ENCODE assay signal across 11 cellular contexts in the genomic region with DNA sequence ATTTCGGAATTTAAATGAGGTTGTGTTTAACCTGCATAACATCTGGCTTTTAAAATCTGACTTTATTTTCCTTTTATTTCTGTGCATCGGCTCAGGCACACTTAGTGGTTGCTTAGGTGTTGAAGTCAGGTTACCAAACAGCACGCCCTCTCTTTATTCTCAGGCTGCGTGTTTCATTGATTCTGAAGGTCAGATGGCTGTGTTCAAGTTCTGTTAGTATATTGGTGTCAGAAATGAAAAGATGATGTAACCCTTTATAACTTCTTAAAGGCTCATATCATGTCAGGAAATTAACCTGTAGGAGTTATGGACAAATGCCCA.
DNase-seq lines count a peak whose midpoint lies in the region; ATAC-seq, FAIRE-seq and TF ChIP-seq lines count a peak whose summit lies in the region.
"Had no signal": no experiment of that assay in that cellular context is flagged by ENCODE, and none has a peak within 500 bp of the region (broad histone marks: within the 10 kb centered on the region; RNA-seq: fewer than 3 reads in every experiment).

No MANE protein-coding gene starts in this region.

- no peaks in the 10 kb centered on the region for H3K36me3 ChIP-seq in colonic mucosa
- H3K36me3 ChIP-seq in thymus (ENCODE audit: control insufficient read depth, insufficient read depth): peaks cover 5% of the 10 kb centered on the region
- no peaks in the 10 kb centered on the region for H3K36me3 ChIP-seq in mesenchymal stem cell (ENCODE audit: control insufficient read depth in 1 of 2, insufficient read depth in 2 of 2, low read depth in 1 of 2, low read length in 2 of 2)

- H3K27me3 Mint-ChIP-seq in activated naive CD4-positive, alpha-beta T cell treated with anti-CD3 and anti-CD28 coated beads, Interleukin-2, amount 10 ng/mL, durations not matched to agents 7 days and 5 days: no peaks in the 10 kb centered on the region

- intact Hi-C loops in colonic mucosa (cut with DNase I): no loop called here

- H4K8ac ChIP-seq in mesenchymal stem cell (ENCODE audit: low read length): no peak overlapping the region

- H2BK5ac ChIP-seq in mesenchymal stem cell (ENCODE audit: low read depth, low read length, poor library complexity, severe bottlenecking): no peak overlapping the region

- no peak overlapping the region for H2BK15ac ChIP-seq in mesenchymal stem cell (ENCODE audit: low read depth, poor library complexity, severe bottlenecking)

- 12% methylated on average over 4 of the region's 4 CpGs for WGBS in thymus
- 91% methylated on average over 4 of the region's 4 CpGs for WGBS in mesenchymal stem cell

- ATAC-seq in HG03097 (IDR thresholded peaks at IDR 0.05; ENCODE audit: low FRiP score, unreplicated experiment): peak; percentile 18
- ATAC-seq: Panc1 had no signal

- no peak overlapping the region for H3K18ac ChIP-seq in mesenchymal stem cell (ENCODE audit: low read depth in 1 of 2, low read length in 2 of 2)

- H3K4me1 ChIP-seq in colonic mucosa: no peaks in the 10 kb centered on the region
- peaks cover 46% of the 10 kb centered on the region for H3K4me1 ChIP-seq in thymus (ENCODE audit: control insufficient read depth, insufficient read depth, low read length)
- no peaks in the 10 kb centered on the region for H3K4me1 ChIP-seq in mesenchymal stem cell (ENCODE audit: control insufficient read depth, insufficient read depth, low read depth, low read length)
- H3K4me1 ChIP-seq: Caco-2 had no signal

- no peak overlapping the region for H3K4me2 ChIP-seq in mesenchymal stem cell (ENCODE audit: low read length, poor library complexity, severe bottlenecking)

- FAIRE-seq in H54 (lab: Jason Lieb, UNC): no peak
- FAIRE-seq: islet of Langerhans had no signal

- no peak overlapping the region for H2BK120ac ChIP-seq in mesenchymal stem cell (ENCODE audit: low read depth, low read length)

- no peak overlapping the region for H2AFZ ChIP-seq in mesenchymal stem cell (ENCODE audit: low read depth, low read length)

- no peak overlapping the region for H3K4ac ChIP-seq in mesenchymal stem cell (ENCODE audit: low read depth in 1 of 2, low read length in 2 of 2)

- H3K27ac Mint-ChIP-seq in activated naive CD4-positive, alpha-beta T cell treated with anti-CD3 and anti-CD28 coated beads, Interleukin-2, amount 10 ng/mL, durations not matched to agents 7 days and 5 days: peak overlapping the region; percentile 98

- H3K9me3 ChIP-seq in colonic mucosa: no peaks in the 10 kb centered on the region
- peaks cover 1% of the 10 kb centered on the region for H3K9me3 ChIP-seq in thymus (ENCODE audit: control insufficient read depth)
- no peaks in the 10 kb centered on the region for H3K9me3 ChIP-seq in mesenchymal stem cell (ENCODE audit: control insufficient read depth, low read length)
- H3K9me3 ChIP-seq: Caco-2 had no signal

- H3K9ac ChIP-seq in colonic mucosa (ENCODE audit: low read depth in 2 of 2, low read length in 2 of 2): no peak overlapping the region
- H3K9ac ChIP-seq in mesenchymal stem cell (ENCODE audit: low read length): no peak overlapping the region

- H3K4me3 ChIP-seq in colonic mucosa (peak overlapping the region; percentile 20), thymus (ENCODE audit: low read length) (peak overlapping the region; percentile 57), mesenchymal stem cell (ENCODE audit: insufficient read depth in 1 of 2, low read depth in 1 of 2, low read length in 2 of 2) (no peak overlapping the region)

- H3K23ac ChIP-seq in mesenchymal stem cell (ENCODE audit: low read length in 2 of 2): no peak overlapping the region

- DNase-seq in activated naive CD4-positive, alpha-beta T cell treated with anti-CD3 and anti-CD28 coated beads, Interleukin-2, amount 10 ng/mL, durations not matched to agents 7 days and 5 days: no peak
- no peak for DNase-seq in activated naive CD4-positive, alpha-beta T cell treated with anti-CD3 and anti-CD28 coated beads, Interleukin-2, amount 50 U/mL, for 16 hours
- DNase-seq in colonic mucosa (no peak), H54 (ENCODE audit: insufficient read length, low spot score) (no peak), NCI-H128 (lab: John Stamatoyannopoulos, UW; ENCODE audit: unreplicated experiment) (no peak), mesenchymal stem cell (no peak)
- DNase-seq: Caco-2 had no signal

- H3K4me3 Mint-ChIP-seq in activated naive CD4-positive, alpha-beta T cell treated with anti-CD3 and anti-CD28 coated beads, Interleukin-2, amount 10 ng/mL, durations not matched to agents 7 days and 5 days: peak overlapping the region; percentile 99

- peaks cover 26% of the 10 kb centered on the region for H3K9me3 Mint-ChIP-seq in activated naive CD4-positive, alpha-beta T cell treated with anti-CD3 and anti-CD28 coated beads, Interleukin-2, amount 10 ng/mL, durations not matched to agents 7 days and 5 days

- H3K4me1 Mint-ChIP-seq in activated naive CD4-positive, alpha-beta T cell treated with anti-CD3 and anti-CD28 coated beads, Interleukin-2, amount 10 ng/mL, durations not matched to agents 7 days and 5 days: peaks cover 77% of the 10 kb centered on the region

- no peaks in the 10 kb centered on the region for H3K79me1 ChIP-seq in mesenchymal stem cell (replicated peaks; ENCODE audit: low read length, poor library complexity, severe bottlenecking)

- H3K27ac ChIP-seq in colonic mucosa: peak overlapping the region; percentile 19
- peak overlapping the region; percentile 82 for H3K27ac ChIP-seq in thymus (ENCODE audit: low read depth)
- H3K27ac ChIP-seq in mesenchymal stem cell (ENCODE audit: low read length, poor library complexity, severe bottlenecking): no peak overlapping the region

- H3K14ac ChIP-seq in mesenchymal stem cell (ENCODE audit: low read length in 2 of 2): no peak overlapping the region

- no peak for TF ChIP-seq POLR2A in H54 (IDR thresholded peaks at IDR 0.05; ENCODE audit: low read depth, low read length)

- H4K91ac ChIP-seq in mesenchymal stem cell (ENCODE audit: low read length): no peak overlapping the region

- no peak overlapping the region for H2BK12ac ChIP-seq in mesenchymal stem cell (ENCODE audit: low read length in 2 of 2)

- H3K36me3 Mint-ChIP-seq in activated naive CD4-positive, alpha-beta T cell treated with anti-CD3 and anti-CD28 coated beads, Interleukin-2, amount 10 ng/mL, durations not matched to agents 7 days and 5 days: peaks cover 51% of the 10 kb centered on the region

- TF ChIP-seq CTCF in colonic mucosa (IDR thresholded peaks at IDR 0.05): no peak

- H3K27me3 ChIP-seq in colonic mucosa (no peaks in the 10 kb centered on the region), thymus (ENCODE audit: control insufficient read depth, insufficient read depth) (no peaks in the 10 kb centered on the region), mesenchymal stem cell (ENCODE audit: control insufficient read depth in 1 of 2, insufficient read depth in 1 of 2, low read length in 2 of 2) (no peaks in the 10 kb centered on the region)

- H2AK5ac ChIP-seq in mesenchymal stem cell (ENCODE audit: low read length, severe bottlenecking): no peak overlapping the region

- CTCF ChIA-PET in activated naive CD4-positive, alpha-beta T cell treated with anti-CD3 and anti-CD28 coated beads, Interleukin-2, amount 10 ng/mL, durations not matched to agents 7 days and 5 days (lab: Charles Lee): no interaction called here

Comparison
In these comparisons a context has a peak if more than half of its experiments do, and no peak if none do; other contexts are left out.
1. H3K4me3 ChIP-seq: peak in colonic mucosa (single experiment) and thymus (single experiment); none in mesenchymal stem cell (0 of 2).